In the genomic region with DNA sequence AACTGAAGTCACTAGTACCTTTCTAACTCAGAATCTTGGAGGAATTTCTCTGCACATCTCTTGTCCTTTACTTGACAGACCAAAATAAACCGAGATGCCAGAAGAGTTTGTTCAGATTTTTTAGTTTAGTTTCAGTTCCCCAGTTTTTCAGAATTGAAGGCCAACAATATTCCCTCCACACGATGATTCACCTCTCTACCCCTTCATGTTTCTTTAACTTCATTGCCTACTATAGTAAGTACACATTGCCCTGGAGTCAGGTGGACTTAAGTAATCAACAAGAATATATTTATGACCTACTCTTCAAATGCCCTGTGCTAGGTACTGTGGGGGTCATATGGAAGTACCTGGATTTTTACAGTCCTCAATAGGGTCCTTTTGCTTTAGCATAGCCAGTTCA, we compare ENCODE assay signal across 12 cellular contexts.
DNase-seq lines count a peak whose midpoint lies in the region; ATAC-seq, FAIRE-seq and TF ChIP-seq lines count a peak whose summit lies in the region.
"Had no signal": no experiment of that assay in that cellular context is flagged by ENCODE, and none has a peak within 500 bp of the region (broad histone marks: within the 10 kb centered on the region; RNA-seq: fewer than 3 reads in every experiment).

No MANE protein-coding gene starts in this region.

- DNase-seq in NCI-H510A treated with DMSO at 0.1 percent for 48 hours (lab: John Stamatoyannopoulos, UW) (peak; percentile 82), NCI-H510A (lab: John Stamatoyannopoulos, UW) (no peak), GM12878 (ENCODE audit: low read depth, low spot score) (no peak), mesendoderm (no peak), transverse colon (no peak), EL (no peak), NCI-H446 (lab: John Stamatoyannopoulos, UW) (no peak)
- DNase-seq: activated naive CD4-positive, alpha-beta T cell treated with anti-CD3 and anti-CD28 coated beads, Interleukin-2, amount 50 U/mL, for 16 hours; midbrain; NCI-H2029 treated with DMSO at 0.1 percent for 48 hours; substantia nigra had no signal

- peaks cover 0 to 2% of the 10 kb centered on the region in 2 experiments; a peak in 2 of 4 replicates for H3K27me3 ChIP-seq in GM12878 (replicated peaks in 1 of 2; ENCODE audit: control insufficient read depth in 2 of 2, insufficient read depth in 2 of 2, low read length in 1 of 2)
- no peaks in the 10 kb centered on the region for H3K27me3 ChIP-seq in mesendoderm (ENCODE audit: insufficient read depth, low read length, poor library complexity)
- H3K27me3 ChIP-seq in transverse colon = no peaks in the 10 kb centered on the region

- no peaks in the 10 kb centered on the region for H3K79me1 ChIP-seq in mesendoderm (ENCODE audit: low read length)

- POLR2A ChIA-PET in GM12878 (lab: Charles Lee) = no interaction called here

- H2AFZ ChIP-seq in GM12878 (ENCODE audit: control insufficient read depth, low read depth, low read length) = no peak overlapping the region

- H3K4ac ChIP-seq in mesendoderm (ENCODE audit: low read depth, low read length) = no peak overlapping the region

- H4K5ac ChIP-seq in mesendoderm (ENCODE audit: low read length) = no peak overlapping the region

- CTCF ChIA-PET in GM12878 (lab: Yijun Ruan, JAX) = no interaction called here

- no peak for ATAC-seq in GM12878
- ATAC-seq in HG03097 (IDR thresholded peaks at IDR 0.05; ENCODE audit: low FRiP score, unreplicated experiment) = no peak

- SMC1A ChIA-PET in GM12878 (lab: Charles Lee; ENCODE audit: uncharacterized antibody, unreplicated experiment) = no interaction called here

- H3K36me3 ChIP-seq in GM12878 (ENCODE audit: control insufficient read depth in 2 of 2, insufficient read depth in 2 of 2, low read length in 1 of 2) = no peaks in the 10 kb centered on the region
- no peaks in the 10 kb centered on the region for H3K36me3 ChIP-seq in mesendoderm (ENCODE audit: control insufficient read depth, insufficient read depth, low read length)
- no peaks in the 10 kb centered on the region for H3K36me3 ChIP-seq in transverse colon

- no peak overlapping the region for H2BK15ac ChIP-seq in mesendoderm (replicated peaks; ENCODE audit: low read depth)

- H3K4me1 ChIP-seq in GM12878 (ENCODE audit: control insufficient read depth, insufficient read depth, low read length) = no peaks in the 10 kb centered on the region
- H3K4me1 ChIP-seq in mesendoderm (ENCODE audit: control insufficient read depth, low read depth, low read length) = no peaks in the 10 kb centered on the region
- peaks cover 5 to 33% (median 10%) of the 10 kb centered on the region in 4 donors for H3K4me1 ChIP-seq in transverse colon

- peak overlapping the region; percentile 39 for H4K8ac ChIP-seq in mesendoderm (ENCODE audit: low read depth, low read length)

- no peak overlapping the region for H3K56ac ChIP-seq in mesendoderm (ENCODE audit: low read length)

- RAD21 ChIA-PET in GM12878 (lab: Charles Lee; ENCODE audit: unreplicated experiment) = no interaction called here

- no peak overlapping the region for H3K4me2 ChIP-seq in GM12878 (ENCODE audit: control insufficient read depth, insufficient read depth)
- H3K4me2 ChIP-seq in mesendoderm (ENCODE audit: low read length) = no peak overlapping the region

- H2BK5ac ChIP-seq in mesendoderm (ENCODE audit: low read length) = no peak overlapping the region

- H3K9me3 ChIP-seq in GM12878 (replicated peaks; ENCODE audit: control insufficient read depth, insufficient read depth, low read length) = no peaks in the 10 kb centered on the region
- H3K9me3 ChIP-seq in transverse colon = no peaks in the 10 kb centered on the region

- BruUV-seq in GM12878 (replicated peaks; lab: Mats Ljungman, UMichigan) = no TSS peak

- TF ChIP-seq EP300 in GM12878 (IDR thresholded peaks at IDR 0.05; ENCODE audit: borderline replicate concordance in 1 of 2, control insufficient read depth in 1 of 2, low read depth in 2 of 2, low read length in 2 of 2) = no peak
- no peak for TF ChIP-seq EP300 in transverse colon (IDR thresholded peaks at IDR 0.05; ENCODE audit: low read depth)

- WGBS in GM12878 (ENCODE audit: insufficient coverage, insufficient replicate concordance, low lambda C conversion rate, missing lambda C conversion rate) = 23% methylated on average over 2 of the region's 2 CpGs
- no CpG with 5 or more reads among the region's 2 CpGs for WGBS in mesendoderm (ENCODE audit: extremely low coverage, insufficient coverage, low lambda C conversion rate)
- 51 to 63% methylated on average over 2 of the region's 2 CpGs for WGBS in transverse colon (ENCODE audit: low coverage in 1 of 2), 2 donors

- no peaks in the 10 kb centered on the region for H3K79me2 ChIP-seq in GM12878 (ENCODE audit: control insufficient read depth, insufficient read depth, low read length)
- H3K79me2 ChIP-seq in mesendoderm (ENCODE audit: control insufficient read depth, insufficient read depth, low read length) = no peaks in the 10 kb centered on the region

- H2BK120ac ChIP-seq in mesendoderm (ENCODE audit: low read depth, low read length) = no peak overlapping the region

- TF ChIP-seq RAD21 in GM12878 (IDR thresholded peaks at IDR 0.05; ENCODE audit: insufficient read depth, low read depth, low read length) = no peak

- no peak overlapping the region for H3K27ac ChIP-seq in GM12878 (ENCODE audit: control insufficient read depth, insufficient read depth)
- no peak overlapping the region for H3K27ac ChIP-seq in mesendoderm (ENCODE audit: low read depth, low read length)
- H3K27ac ChIP-seq in transverse colon = peak overlapping the region in 3 of 4 donors; percentile 13 to 46 (median 38)

- TF ChIP-seq CTCF in GM12878 (IDR thresholded peaks at IDR 0.05 in 2 of 3, conservative IDR thresholded peaks at IDR 0.05 in 1 of 3; ENCODE audit: control insufficient read depth in 2 of 3, extremely low read depth in 1 of 3, insufficient read depth in 1 of 3, low read depth in 3 of 3, low read length in 3 of 3) = no peak
- no peak for TF ChIP-seq CTCF in transverse colon (IDR thresholded peaks at IDR 0.05)

- in situ Hi-C loops in GM12878 (cut with MboI) (no loop called here), transverse colon (cut with MboI; ENCODE audit: low pct_ligation_motif_present in 1 of 4, low pct_unique_long_range_greater_than_20kb in 1 of 4, low sequenced_read_pairs in 3 of 4) (no loop called here)

- no peak overlapping the region for H2AK5ac ChIP-seq in mesendoderm (ENCODE audit: low read length)

- H3K23ac ChIP-seq in mesendoderm (ENCODE audit: low read length) = no peak overlapping the region

- TF ChIP-seq POLR2A in GM12878 (IDR thresholded peaks at IDR 0.05; ENCODE audit: low read depth, low read length) (no peak), transverse colon (IDR thresholded peaks at IDR 0.05) (no peak)

- H3K18ac ChIP-seq in mesendoderm (ENCODE audit: low read length) = no peak overlapping the region

- no peak for FAIRE-seq in GM12878 (lab: Jason Lieb, UNC)

- intact Hi-C loops in GM12878 (cut with micrococcal nuclease; ENCODE audit: unreplicated experiment) = no loop called here
- intact Hi-C loops in transverse colon (cut with DNase I; ENCODE audit: low total_unique reads) = no loop called here

- H3K4me3 ChIP-seq in GM12878 (no peak overlapping the region), mesendoderm (ENCODE audit: low read length) (no peak overlapping the region), transverse colon (no peak overlapping the region)

- H4K20me1 ChIP-seq in GM12878 (ENCODE audit: control insufficient read depth, insufficient read depth) = no peaks in the 10 kb centered on the region

- H3K9ac ChIP-seq in GM12878 (ENCODE audit: control insufficient read depth, insufficient read depth, low read length) (no peak overlapping the region), mesendoderm (ENCODE audit: low read length) (no peak overlapping the region)

TF ChIP-seq in GM12878, 131 proteins besides CTCF, POLR2A, EP300 and RAD21:
- peak; percentile 52 for TF ChIP-seq SPI1 (IDR thresholded peaks at IDR 0.05; ENCODE audit: borderline replicate concordance, insufficient read depth, low read depth, low read length)
- no peak for TF ChIP-seq SRF (IDR thresholded peaks at IDR 0.05; ENCODE audit: low read depth in 2 of 2, low read length in 2 of 2)
- TF ChIP-seq SREBF1 (IDR thresholded peaks at IDR 0.05; ENCODE audit: low read length) = no peak
- TF ChIP-seq, protein P1, sequence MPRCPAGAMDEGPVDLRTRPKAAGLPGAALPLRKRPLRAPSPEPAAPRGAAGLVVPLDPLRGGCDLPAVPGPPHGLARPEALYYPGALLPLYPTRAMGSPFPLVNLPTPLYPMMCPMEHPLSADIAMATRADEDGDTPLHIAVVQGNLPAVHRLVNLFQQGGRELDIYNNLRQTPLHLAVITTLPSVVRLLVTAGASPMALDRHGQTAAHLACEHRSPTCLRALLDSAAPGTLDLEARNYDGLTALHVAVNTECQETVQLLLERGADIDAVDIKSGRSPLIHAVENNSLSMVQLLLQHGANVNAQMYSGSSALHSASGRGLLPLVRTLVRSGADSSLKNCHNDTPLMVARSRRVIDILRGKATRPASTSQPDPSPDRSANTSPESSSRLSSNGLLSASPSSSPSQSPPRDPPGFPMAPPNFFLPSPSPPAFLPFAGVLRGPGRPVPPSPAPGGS (IDR thresholded peaks at IDR 0.05; ENCODE audit: borderline replicate concordance, insufficient read depth, low read depth, low read length, poor library complexity, severe bottlenecking) = no peak

Comparison
In these comparisons a context has a peak if more than half of its experiments do, and no peak if none do; other contexts are left out.
1. H3K27ac ChIP-seq: peak in transverse colon (3 of 4); none in GM12878 (single experiment) and mesendoderm (single experiment).